ENCODE assay signal across 34 cellular contexts in the genomic region with DNA sequence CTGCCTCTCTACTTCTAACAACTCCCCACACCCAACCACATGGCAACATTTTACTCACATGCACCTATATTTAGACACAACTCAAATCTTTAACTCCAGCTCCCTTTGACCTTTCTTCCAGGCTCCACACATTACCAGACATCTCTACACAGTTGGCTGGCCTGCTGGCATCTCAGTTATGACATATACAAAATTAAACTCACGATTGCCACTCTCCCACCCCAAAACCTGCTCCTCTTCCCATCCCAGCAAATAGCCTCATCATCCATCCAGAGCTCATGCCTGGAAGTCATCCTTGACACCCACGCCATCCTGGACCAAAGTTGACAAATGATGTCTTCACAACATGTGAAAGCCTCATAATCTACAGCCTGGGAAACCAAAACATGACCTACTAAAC.
"Had no signal": no experiment of that assay in that cellular context is flagged by ENCODE, and none has a peak within 500 bp of the region (broad histone marks: within the 10 kb centered on the region; RNA-seq: fewer than 3 reads in every experiment).

No MANE protein-coding gene starts in this region.

- H3K27ac Mint-ChIP-seq: activated B cell treated with CpG ODN at 0.5 μM for 24 hours; activated CD4-positive, alpha-beta memory T cell treated with anti-CD3 and anti-CD28 coated beads, Interleukin-2, amount 10 ng/mL, durations not matched to agents 7 days and 5 days; activated CD4-positive, alpha-beta T cell treated with anti-CD3 and anti-CD28 coated beads, Interleukin-2, amount 10 ng/mL, durations not matched to agents 24 days and 14 days; activated CD8-positive, alpha-beta memory T cell treated with anti-CD3 and anti-CD28 coated beads, Interleukin-2, amount 10 ng/mL, durations not matched to agents 7 days and 5 days; activated CD8-positive, alpha-beta T cell treated with anti-CD3 and anti-CD28 coated beads, Interleukin-2, amount 10 ng/mL, durations not matched to agents 7 days and 5 days; activated naive CD4-positive, alpha-beta T cell treated with anti-CD3 and anti-CD28 coated beads, Interleukin-2, amount 10 ng/mL, durations not matched to agents 7 days and 5 days; activated naive CD8-positive, alpha-beta T cell; activated naive CD8-positive, alpha-beta T cell treated with anti-CD3 and anti-CD28 coated beads, Interleukin-2, amount 10 ng/mL, durations not matched to agents 7 days and 5 days; activated naive CD8-positive, alpha-beta T cell treated with anti-CD3 and anti-CD28 coated beads, Interleukin-2, amount 50 U/mL, for 24 hours; activated T-cell treated with anti-CD3 and anti-CD28 coated beads, Interleukin-2, amount 50 U/mL, for 24 hours; activated T-helper 2 cell treated with anti-CD3 and anti-CD28 coated beads, Interferon-gamma antibody, Interleukin-2, Interleukin-4, amounts not matched to agents 10 μg/mL and 5 μg/mL and 100 μg/mL, durations not matched to agents 14 hours and 24 hours and 36 hours; brain; T-helper 1 cell treated with Interleukin-12 subunit alpha and Interleukin-12 subunit beta and Interleukin-4 antibody, amounts not matched to agents 30 μg/mL and 1 μg/mL, for 36 hours; T-helper 2 cell treated with Interferon-gamma antibody and Interleukin-4, amounts not matched to agents 5 μg/mL and 100 μg/mL, for 36 hours had no signal

- ATAC-seq: activated CD8-positive, alpha-beta memory T cell treated with anti-CD3 and anti-CD28 coated beads, Interleukin-2, amount 10 ng/mL, durations not matched to agents 7 days and 5 days; activated CD8-positive, alpha-beta T cell treated with anti-CD3 and anti-CD28 coated beads, Interleukin-2, amount 10 ng/mL, durations not matched to agents 7 days and 5 days; activated naive CD8-positive, alpha-beta T cell treated with anti-CD3 and anti-CD28 coated beads, Interleukin-2, amount 50 U/mL, for 24 hours had no signal

- H3K4me3 ChIP-seq: ascending aorta, cardiac muscle cell had no signal

- H3K4me1 Mint-ChIP-seq: activated CD4-positive, alpha-beta memory T cell treated with anti-CD3 and anti-CD28 coated beads, Interleukin-2, amount 10 ng/mL, durations not matched to agents 7 days and 5 days; activated CD4-positive, alpha-beta T cell treated with anti-CD3 and anti-CD28 coated beads, Interleukin-2, amount 10 ng/mL, durations not matched to agents 24 days and 14 days; activated CD8-positive, alpha-beta memory T cell treated with anti-CD3 and anti-CD28 coated beads, Interleukin-2, amount 10 ng/mL, durations not matched to agents 7 days and 5 days; activated naive CD4-positive, alpha-beta T cell treated with anti-CD3 and anti-CD28 coated beads, Interleukin-2, amount 10 ng/mL, durations not matched to agents 7 days and 5 days; activated naive CD8-positive, alpha-beta T cell treated with anti-CD3 and anti-CD28 coated beads, Interleukin-2, amount 10 ng/mL, durations not matched to agents 7 days and 5 days; activated naive CD8-positive, alpha-beta T cell treated with anti-CD3 and anti-CD28 coated beads, Interleukin-2, amount 50 U/mL, for 24 hours; brain; central memory CD8-positive, alpha-beta T cell had no signal

- DNase-seq: activated B cell treated with CpG ODN at 0.5 μM for 24 hours; activated CD4-positive, alpha-beta memory T cell treated with anti-CD3 and anti-CD28 coated beads, Interleukin-2, amount 10 ng/mL, durations not matched to agents 7 days and 5 days; activated CD4-positive, alpha-beta T cell treated with anti-CD3 and anti-CD28 coated beads for 4 hours; activated CD4-positive, alpha-beta T cell treated with anti-CD3 and anti-CD28 coated beads, Interleukin-2, amount 10 ng/mL, durations not matched to agents 24 days and 14 days; activated CD4-positive, alpha-beta T cell treated with anti-CD3 and anti-CD28 coated beads, Interleukin-2, amount 50 U/mL, for 1 hour; activated CD4-positive, alpha-beta T cell treated with anti-CD3 and anti-CD28 coated beads, Interleukin-2, amount 50 U/mL, for 48 hours; activated CD4-positive, CD25-positive, alpha-beta regulatory T cell treated with anti-CD3 and anti-CD28 coated beads, Interleukin-2, amount 50 U/mL, for 72 hours; activated CD8-positive, alpha-beta memory T cell treated with anti-CD3 and anti-CD28 coated beads for 24 hours; activated CD8-positive, alpha-beta memory T cell treated with anti-CD3 and anti-CD28 coated beads, Interleukin-2, amount 10 ng/mL, durations not matched to agents 7 days and 5 days; activated CD8-positive, alpha-beta memory T cell treated with anti-CD3 and anti-CD28 coated beads, Interleukin-2, amount 50 U/mL, for 48 hours; activated CD8-positive, alpha-beta T cell treated with anti-CD3 and anti-CD28 coated beads, Interleukin-2, amount 10 ng/mL, durations not matched to agents 7 days and 5 days; activated effector memory CD4-positive, alpha-beta T cell treated with Interleukin-2 at 50 U/mL for 16 hours; activated gamma-delta T cell; activated naive CD4-positive, alpha-beta T cell treated with anti-CD3 and anti-CD28 coated beads, Interleukin-2, amount 10 ng/mL, durations not matched to agents 7 days and 5 days; activated naive CD4-positive, alpha-beta T cell treated with Interleukin-2 at 50 U/mL for 16 hours; activated naive CD8-positive, alpha-beta T cell treated with anti-CD3 and anti-CD28 coated beads, Interleukin-2, amount 10 ng/mL, durations not matched to agents 7 days and 5 days; activated naive CD8-positive, alpha-beta T cell treated with anti-CD3 and anti-CD28 coated beads, Interleukin-2, amount 50 U/mL, for 24 hours; activated T-cell treated with anti-CD3 and anti-CD28 coated beads, Interleukin-2, amount 50 U/mL, for 24 hours; activated T-cell treated with anti-CD3 and anti-CD28 coated beads, Interleukin-2, amount 50 U/mL, for 48 hours; amygdala; anterior cingulate cortex; caudate nucleus; cerebellar nuclear complex; T-helper 1 cell; T-helper 2 cell; T-helper 9 cell had no signal

- H3K4me3 Mint-ChIP-seq: activated B cell treated with CpG ODN at 0.5 μM for 24 hours; activated CD4-positive, alpha-beta memory T cell treated with anti-CD3 and anti-CD28 coated beads, Interleukin-2, amount 10 ng/mL, durations not matched to agents 7 days and 5 days; activated CD4-positive, alpha-beta T cell treated with anti-CD3 and anti-CD28 coated beads, Interleukin-2, amount 10 ng/mL, durations not matched to agents 24 days and 14 days; activated CD8-positive, alpha-beta memory T cell treated with anti-CD3 and anti-CD28 coated beads, Interleukin-2, amount 10 ng/mL, durations not matched to agents 7 days and 5 days; activated CD8-positive, alpha-beta T cell treated with anti-CD3 and anti-CD28 coated beads, Interleukin-2, amount 10 ng/mL, durations not matched to agents 7 days and 5 days; activated naive CD4-positive, alpha-beta T cell treated with anti-CD3 and anti-CD28 coated beads, Interleukin-2, amount 10 ng/mL, durations not matched to agents 7 days and 5 days; activated naive CD8-positive, alpha-beta T cell; activated naive CD8-positive, alpha-beta T cell treated with anti-CD3 and anti-CD28 coated beads, Interleukin-2, amount 10 ng/mL, durations not matched to agents 7 days and 5 days; activated naive CD8-positive, alpha-beta T cell treated with anti-CD3 and anti-CD28 coated beads, Interleukin-2, amount 50 U/mL, for 24 hours; activated T-cell treated with anti-CD3 and anti-CD28 coated beads, Interleukin-2, amount 50 U/mL, for 24 hours; brain; central memory CD8-positive, alpha-beta T cell; T-helper 1 cell treated with Interleukin-12 subunit alpha and Interleukin-12 subunit beta and Interleukin-4 antibody, amounts not matched to agents 30 μg/mL and 1 μg/mL, for 36 hours; T-helper 2 cell treated with Interferon-gamma antibody and Interleukin-4, amounts not matched to agents 5 μg/mL and 100 μg/mL, for 36 hours had no signal

- H3K9me3 Mint-ChIP-seq: activated B cell treated with CpG ODN at 0.5 μM for 24 hours; activated CD4-positive, alpha-beta memory T cell treated with anti-CD3 and anti-CD28 coated beads, Interleukin-2, amount 10 ng/mL, durations not matched to agents 7 days and 5 days; activated CD4-positive, alpha-beta T cell treated with anti-CD3 and anti-CD28 coated beads, Interleukin-2, amount 10 ng/mL, durations not matched to agents 24 days and 14 days; activated naive CD4-positive, alpha-beta T cell treated with anti-CD3 and anti-CD28 coated beads, Interleukin-2, amount 10 ng/mL, durations not matched to agents 7 days and 5 days; activated naive CD8-positive, alpha-beta T cell treated with anti-CD3 and anti-CD28 coated beads, Interleukin-2, amount 10 ng/mL, durations not matched to agents 7 days and 5 days; activated naive CD8-positive, alpha-beta T cell treated with anti-CD3 and anti-CD28 coated beads, Interleukin-2, amount 50 U/mL, for 24 hours; activated T-cell treated with anti-CD3 and anti-CD28 coated beads, Interleukin-2, amount 50 U/mL, for 24 hours; activated T-helper 2 cell treated with anti-CD3 and anti-CD28 coated beads, Interferon-gamma antibody, Interleukin-2, Interleukin-4, amounts not matched to agents 10 μg/mL and 5 μg/mL and 100 μg/mL, durations not matched to agents 14 hours and 24 hours and 36 hours; brain; T-helper 1 cell treated with Interleukin-12 subunit alpha and Interleukin-12 subunit beta and Interleukin-4 antibody, amounts not matched to agents 30 μg/mL and 1 μg/mL, for 36 hours; T-helper 2 cell treated with Interferon-gamma antibody and Interleukin-4, amounts not matched to agents 5 μg/mL and 100 μg/mL, for 36 hours had no signal

- H3K36me3 Mint-ChIP-seq: activated CD8-positive, alpha-beta memory T cell treated with anti-CD3 and anti-CD28 coated beads, Interleukin-2, amount 10 ng/mL, durations not matched to agents 7 days and 5 days; activated naive CD4-positive, alpha-beta T cell treated with anti-CD3 and anti-CD28 coated beads, Interleukin-2, amount 10 ng/mL, durations not matched to agents 7 days and 5 days; activated naive CD8-positive, alpha-beta T cell; activated naive CD8-positive, alpha-beta T cell treated with anti-CD3 and anti-CD28 coated beads, Interleukin-2, amount 10 ng/mL, durations not matched to agents 7 days and 5 days; brain had no signal
